8 cellular contexts compared by ENCODE assay signal in the genomic region with DNA sequence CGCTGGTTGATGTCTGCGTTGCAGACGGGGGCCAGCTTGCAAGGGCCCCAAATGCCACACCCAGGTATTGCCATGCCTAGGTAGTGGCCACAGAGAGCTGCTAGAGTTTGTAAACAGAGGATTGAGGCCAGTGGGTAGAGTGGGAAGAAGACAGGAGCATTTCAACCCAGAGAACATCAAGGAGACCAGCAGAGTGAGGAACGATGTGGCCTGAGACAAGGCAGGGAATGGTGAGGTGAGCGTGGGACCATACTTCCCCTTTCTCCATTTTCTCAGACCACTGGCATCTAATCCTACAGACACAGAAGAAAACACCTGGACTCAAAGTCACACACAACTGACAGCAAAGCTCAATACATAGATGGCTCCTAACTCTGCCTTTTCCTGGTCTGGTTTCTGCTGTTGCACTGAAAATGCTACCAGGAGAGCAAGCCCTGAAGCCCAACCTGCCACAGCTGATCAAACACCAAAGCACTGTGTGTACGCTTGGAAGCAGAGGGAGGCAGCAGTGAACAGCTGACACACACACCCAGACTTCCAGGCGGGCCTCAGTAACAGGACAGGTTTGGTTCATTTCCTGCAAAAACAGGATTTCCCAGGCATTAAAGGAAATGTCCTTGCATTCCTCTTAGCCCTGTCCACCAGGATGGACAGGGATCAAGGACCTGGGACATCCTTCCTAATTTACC. TPM values are rescaled to one million over a fixed set of nuclear protein-coding genes. Genes with fewer than 3 reads are reported as not detected.
DNase-seq lines count a peak whose midpoint lies in the region; ATAC-seq, FAIRE-seq and TF ChIP-seq lines count a peak whose summit lies in the region.

No MANE protein-coding gene starts in this region.

- FAIRE-seq in RCC 7860 (lab: Jason Lieb, UNC): no peak

- no peaks in the 10 kb centered on the region for H3K36me3 ChIP-seq in sigmoid colon

- DNase-seq in NCI-H2227 treated with DMSO at 0.1 percent for 48 hours (lab: John Stamatoyannopoulos, UW): peak; percentile 33
- no peak for DNase-seq in epithelial cell of proximal tubule (ENCODE audit: low read depth)
- peak; percentile 76 for DNase-seq in sigmoid colon
- no peak for DNase-seq in omental fat pad (ENCODE audit: low spot score)
- no peak for DNase-seq in RCC 7860 (ENCODE audit: low spot score)
- DNase-seq in LoVo (ENCODE audit: low spot score): no peak

- TF ChIP-seq POLR2A in sigmoid colon (IDR thresholded peaks at IDR 0.05): no peak

- peak overlapping the region; percentile 51 for H3K4me3 ChIP-seq in epithelial cell of proximal tubule (ENCODE audit: low read depth, low read length)
- H3K4me3 ChIP-seq in sigmoid colon: peak overlapping the region in 2 of 4 donors; percentile 50 to 64

- no peaks in the 10 kb centered on the region for H3K27me3 ChIP-seq in sigmoid colon

- H3K27ac ChIP-seq in sigmoid colon: peak overlapping the region in 3 of 4 donors; percentile 41 to 70 (median 59)

- no peak for TF ChIP-seq EP300 in sigmoid colon (IDR thresholded peaks at IDR 0.05)

- 51 to 68% methylated on average over 7 of the region's 7 CpGs for WGBS in sigmoid colon, 2 donors

- no peaks in the 10 kb centered on the region for H3K9me3 ChIP-seq in sigmoid colon

- ATAC-seq in GM21786 (IDR thresholded peaks at IDR 0.05; ENCODE audit: unreplicated experiment) (peak; percentile 37), omental fat pad (ENCODE audit: low FRiP score) (no peak), GM18907 (IDR thresholded peaks at IDR 0.05; ENCODE audit: unreplicated experiment) (no peak)

- intact Hi-C loops in sigmoid colon (cut with DNase I): no loop called here

- peaks cover 0 to 36% (median 18%) of the 10 kb centered on the region in 4 donors for H3K4me1 ChIP-seq in sigmoid colon

- no peak for TF ChIP-seq CTCF in epithelial cell of proximal tubule (conservative IDR thresholded peaks at IDR 0.05; ENCODE audit: low read depth, low read length)
- TF ChIP-seq CTCF in sigmoid colon (IDR thresholded peaks at IDR 0.05): no peak
- TF ChIP-seq CTCF in omental fat pad (IDR thresholded peaks at IDR 0.05): no peak

RNA-seq across cellular contexts. Expression of a gene that starts 1.6 kb away (rescaled TPM):
- total RNA-seq in epithelial cell of proximal tubule (9.3 and 9.6 TPM in 2 replicates), sigmoid colon (10 to 100 TPM in 1 of 4 donors, 1 to 10 TPM in 3; 5.3 to 38.9 (median 6.1) TPM), omental fat pad (10 to 100 TPM in 2 of 4 donors, 1 to 10 TPM in 2; 3.1 to 17.0 (median 11.1) TPM)
- 10 to 100 TPM in 1 of 3 donors, 1 to 10 TPM in 2; 8.1 to 19.8 (median 9.5) TPM for polyA plus RNA-seq in sigmoid colon

Comparison
In these comparisons a context has a peak if more than half of its experiments do, and no peak if none do; other contexts are left out.
1. DNase-seq: peak in NCI-H2227 treated with DMSO at 0.1 percent for 48 hours (single experiment) and sigmoid colon (single experiment); none in epithelial cell of proximal tubule (single experiment), omental fat pad (single experiment), RCC 7860 (single experiment) and LoVo (single experiment).